Comparison of ENCODE assay signal across 10 cellular contexts in the genomic region with DNA sequence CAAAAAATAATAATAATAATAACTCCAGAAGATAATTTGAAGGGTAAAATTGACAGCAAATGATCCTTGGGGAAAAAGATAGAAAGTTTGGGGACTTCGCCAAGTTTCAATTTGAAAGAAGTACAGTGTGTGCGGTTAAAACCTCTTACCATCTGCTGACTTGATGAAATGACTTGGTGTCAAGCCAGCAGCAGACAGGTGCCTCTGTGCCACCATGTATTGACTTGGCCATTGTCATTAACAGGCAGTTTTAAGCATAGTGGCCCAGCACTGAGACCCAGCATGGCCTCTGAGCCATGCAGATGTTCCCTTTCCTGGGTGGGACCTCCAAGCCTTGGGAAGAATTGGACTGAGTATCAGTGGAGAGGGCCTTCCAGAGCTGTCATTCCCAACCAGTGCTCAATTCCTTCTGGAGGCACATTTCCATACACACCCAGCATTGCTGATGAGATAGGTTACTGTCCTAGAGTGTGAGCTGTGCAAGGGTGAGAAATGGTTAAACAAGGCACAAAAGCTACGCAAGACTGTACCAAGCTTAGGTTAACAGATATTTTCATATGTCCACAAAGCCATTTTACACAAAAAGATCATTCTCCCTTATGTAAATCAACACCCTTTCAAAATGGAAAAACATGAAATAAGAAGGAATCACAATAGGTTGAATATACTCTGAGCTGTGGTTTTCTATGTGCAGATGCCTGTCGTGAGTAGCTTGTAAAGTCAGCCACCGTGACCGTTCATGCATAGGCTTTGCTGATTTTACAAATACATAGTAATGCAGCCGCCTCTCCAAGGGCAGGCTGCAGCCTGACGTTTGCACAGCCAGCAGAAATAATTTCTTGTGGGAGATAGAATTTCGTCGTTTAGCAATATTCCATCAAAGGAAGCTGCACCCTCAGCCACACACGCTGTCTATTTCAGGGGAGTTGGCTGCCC. TPM values are rescaled to one million over a fixed set of nuclear protein-coding genes. Genes with fewer than 3 reads are reported as not detected.
DNase-seq lines count a peak whose midpoint lies in the region; ATAC-seq and TF ChIP-seq lines count a peak whose summit lies in the region.
"Had no signal": no experiment of that assay in that cellular context is flagged by ENCODE, and none has a peak within 500 bp of the region (broad histone marks: within the 10 kb centered on the region; RNA-seq: fewer than 3 reads in every experiment).

No MANE protein-coding gene starts in this region.

- no peaks in the 10 kb centered on the region for H3K36me3 Mint-ChIP-seq in activated naive CD8-positive, alpha-beta T cell treated with anti-CD3 and anti-CD28 coated beads for 36 hours

- no peak overlapping the region for H3K4me2 ChIP-seq in SK-N-SH

- DNase-seq in NCI-H748 (lab: John Stamatoyannopoulos, UW; ENCODE audit: unreplicated experiment) (peak; percentile 20), NCI-H748 treated with DMSO at 0.1 percent for 48 hours (lab: John Stamatoyannopoulos, UW) (no peak), NCI-H510A (lab: John Stamatoyannopoulos, UW) (peak; percentile 48), SW480 (ENCODE audit: low spot score) (no peak), inferior parietal cortex (ENCODE audit: extremely low spot score) (no peak), SK-N-SH (no peak)
- DNase-seq in activated naive CD8-positive, alpha-beta T cell treated with anti-CD3 and anti-CD28 coated beads for 36 hours = no peak
- DNase-seq: 8988T; activated effector memory CD4-positive, alpha-beta T cell treated with anti-CD3 and anti-CD28 coated beads, Interleukin-2, amount 50 U/mL, for 16 hours had no signal

- H3F3A ChIP-seq in SK-N-SH (replicated peaks; ENCODE audit: insufficient read depth) = peaks cover 2% of the 10 kb centered on the region

- WGBS in SK-N-SH (ENCODE audit: low lambda C conversion rate) = 84% methylated on average over 11 of the region's 11 CpGs

- H3K9me3 Mint-ChIP-seq in activated naive CD8-positive, alpha-beta T cell treated with anti-CD3 and anti-CD28 coated beads for 36 hours = no peaks in the 10 kb centered on the region

- no peak overlapping the region for H3K4me3 Mint-ChIP-seq in activated naive CD8-positive, alpha-beta T cell treated with anti-CD3 and anti-CD28 coated beads for 36 hours

- no peak overlapping the region for H2AFZ ChIP-seq in SK-N-SH (ENCODE audit: low read depth)

- H3K27ac ChIP-seq in SK-N-SH (ENCODE audit: low read depth in 2 of 2, low read length in 1 of 2) = no peak overlapping the region

- TF ChIP-seq RAD21 in SK-N-SH (IDR thresholded peaks at IDR 0.05; ENCODE audit: low read length) = no peak

- H3K4me1 ChIP-seq in SK-N-SH (ENCODE audit: control insufficient read depth in 1 of 2, insufficient read depth in 2 of 2, low read depth in 1 of 2, low read length in 1 of 2) = peaks cover 6 to 12% of the 10 kb centered on the region in 2 experiments; a peak in 3 of 4 replicates

- H3K9me3 ChIP-seq in SK-N-SH = no peaks in the 10 kb centered on the region

- CTCF ChIA-PET in SK-N-SH (lab: Yijun Ruan, JAX) = interaction anchor here (0.7 kb wide), 1 partner anchor 141 kb away, joined by 3 read pairs; no protein-coding TSS in a partner anchor

- ATAC-seq in HG03135 (IDR thresholded peaks at IDR 0.05; ENCODE audit: unreplicated experiment) = peak; percentile 73

- H3K27me3 Mint-ChIP-seq in activated naive CD8-positive, alpha-beta T cell treated with anti-CD3 and anti-CD28 coated beads for 36 hours = peaks cover 14% of the 10 kb centered on the region

- H3K36me3 ChIP-seq in SK-N-SH (replicated peaks in 1 of 2; ENCODE audit: control insufficient read depth in 1 of 2, insufficient read depth in 2 of 2, low read length in 1 of 2) = no peaks in the 10 kb centered on the region

- no peak overlapping the region for H3K9ac ChIP-seq in SK-N-SH

- no peaks in the 10 kb centered on the region for H3K79me2 ChIP-seq in SK-N-SH (ENCODE audit: insufficient read depth)

- H3K4me3 ChIP-seq in SK-N-SH (ENCODE audit: low read depth in 2 of 2, low read length in 1 of 2) = no peak overlapping the region

- H3K27ac Mint-ChIP-seq in activated naive CD8-positive, alpha-beta T cell treated with anti-CD3 and anti-CD28 coated beads for 36 hours = no peak overlapping the region

- POLR2A ChIA-PET in SK-N-SH (lab: Yijun Ruan, JAX) = no interaction called here

- TF ChIP-seq EP300 in SK-N-SH (IDR thresholded peaks at IDR 0.05; ENCODE audit: borderline replicate concordance in 1 of 2, low read depth in 1 of 2, low read length in 1 of 2) = no peak

- H4K20me1 ChIP-seq in SK-N-SH (ENCODE audit: insufficient read depth) = no peaks in the 10 kb centered on the region

- TF ChIP-seq CTCF in SK-N-SH (IDR thresholded peaks at IDR 0.05) = no peak

- no peaks in the 10 kb centered on the region for H3K27me3 ChIP-seq in SK-N-SH (ENCODE audit: insufficient read depth)

- peaks cover 10% of the 10 kb centered on the region for H3K4me1 Mint-ChIP-seq in activated naive CD8-positive, alpha-beta T cell treated with anti-CD3 and anti-CD28 coated beads for 36 hours

- H3K9me2 ChIP-seq in SK-N-SH = no peaks in the 10 kb centered on the region

TF ChIP-seq in SK-N-SH, 30 proteins besides CTCF, POLR2A, EP300 and RAD21:
- TF ChIP-seq NRF1 (IDR thresholded peaks at IDR 0.05; ENCODE audit: low read depth, low read length) (no peak), CHD2 (IDR thresholded peaks at IDR 0.05; ENCODE audit: low read length, partially characterized antibody) (no peak), RXRA (IDR thresholded peaks at IDR 0.05; ENCODE audit: borderline replicate concordance, low read depth) (no peak), POLR2AphosphoS5 (IDR thresholded peaks at IDR 0.05; ENCODE audit: low read depth, low read length) (no peak), MEF2A (IDR thresholded peaks at IDR 0.05; ENCODE audit: borderline replicate concordance, low read depth) (no peak), NFIC (IDR thresholded peaks at IDR 0.05; ENCODE audit: borderline replicate concordance) (no peak), JUND (IDR thresholded peaks at IDR 0.05) (no peak), SMC3 (IDR thresholded peaks at IDR 0.05; ENCODE audit: low read depth, low read length) (no peak), EZH2phosphoT487 (IDR thresholded peaks at IDR 0.05; ENCODE audit: borderline replicate concordance, low read depth) (no peak), TEAD4 (IDR thresholded peaks at IDR 0.05; ENCODE audit: borderline replicate concordance, insufficient read depth) (no peak)
- TF ChIP-seq, protein P1, sequence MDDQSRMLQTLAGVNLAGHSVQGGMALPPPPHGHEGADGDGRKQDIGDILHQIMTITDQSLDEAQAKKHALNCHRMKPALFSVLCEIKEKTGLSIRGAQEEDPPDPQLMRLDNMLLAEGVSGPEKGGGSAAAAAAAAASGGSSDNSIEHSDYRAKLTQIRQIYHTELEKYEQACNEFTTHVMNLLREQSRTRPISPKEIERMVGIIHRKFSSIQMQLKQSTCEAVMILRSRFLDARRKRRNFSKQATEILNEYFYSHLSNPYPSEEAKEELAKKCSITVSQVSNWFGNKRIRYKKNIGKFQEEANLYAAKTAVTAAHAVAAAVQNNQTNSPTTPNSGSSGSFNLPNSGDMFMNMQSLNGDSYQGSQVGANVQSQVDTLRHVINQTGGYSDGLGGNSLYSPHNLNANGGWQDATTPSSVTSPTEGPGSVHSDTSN (IDR thresholded peaks at IDR 0.05) = no peak
- TF ChIP-seq, protein P2, sequence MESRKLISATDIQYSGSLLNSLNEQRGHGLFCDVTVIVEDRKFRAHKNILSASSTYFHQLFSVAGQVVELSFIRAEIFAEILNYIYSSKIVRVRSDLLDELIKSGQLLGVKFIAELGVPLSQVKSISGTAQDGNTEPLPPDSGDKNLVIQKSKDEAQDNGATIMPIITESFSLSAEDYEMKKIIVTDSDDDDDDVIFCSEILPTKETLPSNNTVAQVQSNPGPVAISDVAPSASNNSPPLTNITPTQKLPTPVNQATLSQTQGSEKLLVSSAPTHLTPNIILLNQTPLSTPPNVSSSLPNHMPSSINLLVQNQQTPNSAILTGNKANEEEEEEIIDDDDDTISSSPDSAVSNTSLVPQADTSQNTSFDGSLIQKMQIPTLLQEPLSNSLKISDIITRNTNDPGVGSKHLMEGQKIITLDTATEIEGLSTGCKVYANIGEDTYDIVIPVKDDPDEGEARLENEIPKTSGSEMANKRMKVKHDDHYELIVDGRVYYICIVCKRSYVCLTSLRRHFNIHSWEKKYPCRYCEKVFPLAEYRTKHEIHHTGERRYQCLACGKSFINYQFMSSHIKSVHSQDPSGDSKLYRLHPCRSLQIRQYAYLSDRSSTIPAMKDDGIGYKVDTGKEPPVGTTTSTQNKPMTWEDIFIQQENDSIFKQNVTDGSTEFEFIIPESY (IDR thresholded peaks at IDR 0.05; ENCODE audit: borderline replicate concordance, low read depth) = no peak

RNA-seq across cellular contexts. Expression of a gene that starts 59.4 kb away (rescaled TPM):
- 7.7 and 11.4 TPM in 2 replicates for polyA plus RNA-seq in SK-N-SH (2012; rRNA removed)
- polyA plus RNA-seq in SK-N-SH (2012; cell fraction: cytosol; rRNA removed) = 8.5 and 11.5 TPM in 2 replicates
- polyA plus RNA-seq in SK-N-SH (2012; cell fraction: nucleus; rRNA removed) = 11.7 and 34.5 TPM in 2 replicates
- 10 to 100 TPM; 26.2 to 26.9 TPM for total RNA-seq in activated naive CD8-positive, alpha-beta T cell treated with anti-CD3 and anti-CD28 coated beads for 36 hours

Comparison
In these comparisons a context has a peak if more than half of its experiments do, and no peak if none do; other contexts are left out.
1. DNase-seq: peak in NCI-H748 (single experiment) and NCI-H510A (single experiment); none in NCI-H748 treated with DMSO at 0.1 percent for 48 hours (single experiment), SW480 (single experiment), inferior parietal cortex (single experiment), SK-N-SH (single experiment) and activated naive CD8-positive, alpha-beta T cell treated with anti-CD3 and anti-CD28 coated beads for 36 hours (single experiment).